In genomic region chr17:45428050-45428953, GRCh38 we compare ENCODE assay signal across 8 cellular contexts. TPM values are rescaled to one million over a fixed set of nuclear protein-coding genes. Genes with fewer than 3 reads are reported as not detected.
A peak's percentile ranks its signal among the peaks of the same experiment; 100 is the strongest.
DNase-seq lines count a peak whose midpoint lies in the region; ATAC-seq and TF ChIP-seq lines count a peak whose summit lies in the region.

No MANE protein-coding gene starts in this region.

- TF ChIP-seq POLR2A in ovary (IDR thresholded peaks at IDR 0.05) (no peak), thyroid gland (IDR thresholded peaks at IDR 0.05) (no peak)

- no peaks in the 10 kb centered on the region for H3K27me3 ChIP-seq in CD4-positive, CD25-positive, alpha-beta regulatory T cell (ENCODE audit: control insufficient read depth, insufficient read depth, low read length)
- H3K27me3 ChIP-seq in ovary (no peaks in the 10 kb centered on the region), thyroid gland (no peaks in the 10 kb centered on the region)

- peak; percentile 78 to 80 for ATAC-seq in CD4-positive, CD25-positive, alpha-beta regulatory T cell (ENCODE audit: low read depth in 2 of 2)
- peak; percentile 63 for ATAC-seq in GM19468 (IDR thresholded peaks at IDR 0.05; ENCODE audit: extremely low read depth, unreplicated experiment)

- TF ChIP-seq CTCF in foreskin fibroblast (IDR thresholded peaks at IDR 0.05; ENCODE audit: low read depth, low read length) (peak; percentile 93), ovary (IDR thresholded peaks at IDR 0.05) (peak; percentile 65 to 78 (median 73)), thyroid gland (IDR thresholded peaks at IDR 0.05) (peak; percentile 90 to 100 (median 98))

- DNase-seq in CD4-positive, CD25-positive, alpha-beta regulatory T cell = peak; percentile 66 to 80 (median 79)
- peak; percentile 68 for DNase-seq in LoVo (ENCODE audit: low spot score)
- peak; percentile 62 to 68 for DNase-seq in SHP77 (lab: John Stamatoyannopoulos, UW)
- peak; percentile 93 for DNase-seq in activated effector memory CD4-positive, alpha-beta T cell treated with anti-CD3 and anti-CD28 coated beads, Interleukin-2, amount 50 U/mL, for 16 hours
- DNase-seq in foreskin fibroblast = peak; percentile 43 to 80
- peak; percentile 44 to 78 (median 55) for DNase-seq in ovary
- peak; percentile 78 to 80 for DNase-seq in thyroid gland

- H3K36me3 Mint-ChIP-seq in CD4-positive, CD25-positive, alpha-beta regulatory T cell = no peaks in the 10 kb centered on the region

- no peak for TF ChIP-seq EP300 in ovary (IDR thresholded peaks at IDR 0.05)

- H3K27ac ChIP-seq in CD4-positive, CD25-positive, alpha-beta regulatory T cell (ENCODE audit: insufficient read depth, low read length, poor library complexity, severe bottlenecking) = no peak overlapping the region
- H3K27ac ChIP-seq in ovary = no peak overlapping the region
- peak overlapping the region in 1 of 3 donors; percentile 7 for H3K27ac ChIP-seq in thyroid gland

- intact Hi-C loops in ovary (cut with DNase I) = no loop called here
- intact Hi-C loops in thyroid gland (cut with DNase I) = no loop called here

- H3K36me3 ChIP-seq in CD4-positive, CD25-positive, alpha-beta regulatory T cell (ENCODE audit: control insufficient read depth, insufficient read depth, low read length) = no peaks in the 10 kb centered on the region
- H3K36me3 ChIP-seq in ovary (no peaks in the 10 kb centered on the region), thyroid gland (no peaks in the 10 kb centered on the region)

- no peaks in the 10 kb centered on the region for H3K9me3 ChIP-seq in CD4-positive, CD25-positive, alpha-beta regulatory T cell (ENCODE audit: control insufficient read depth in 2 of 2, low read length in 2 of 2)
- H3K9me3 ChIP-seq in ovary = no peaks in the 10 kb centered on the region
- no peaks in the 10 kb centered on the region for H3K9me3 ChIP-seq in thyroid gland

- H3K9me3 Mint-ChIP-seq in CD4-positive, CD25-positive, alpha-beta regulatory T cell = no peaks in the 10 kb centered on the region

- H3K27ac Mint-ChIP-seq in CD4-positive, CD25-positive, alpha-beta regulatory T cell = peak overlapping the region in 2 of 3 donors; percentile 44 to 69

- H3K4me1 ChIP-seq in CD4-positive, CD25-positive, alpha-beta regulatory T cell (ENCODE audit: control insufficient read depth, insufficient read depth, low read length, poor library complexity, severe bottlenecking) = peaks cover 33% of the 10 kb centered on the region
- H3K4me1 ChIP-seq in ovary (ENCODE audit: insufficient read depth) (peaks cover 4% of the 10 kb centered on the region), thyroid gland (peaks cover 36 to 71% of the 10 kb centered on the region in 2 donors)

- WGBS in ovary, 3 donors = 4 to 9% (median 5%) methylated on average over 36 of the region's 36 CpGs
- 23 to 32% methylated on average over 19 to 22 of the region's 36 CpGs for whole genome bisulfite sequencing in thyroid gland, 2 donors

- no peaks in the 10 kb centered on the region for H3K27me3 Mint-ChIP-seq in CD4-positive, CD25-positive, alpha-beta regulatory T cell

- peaks cover 0 to 28% (median 9%) of the 10 kb centered on the region in 4 donors for H3K4me1 Mint-ChIP-seq in CD4-positive, CD25-positive, alpha-beta regulatory T cell

- peak overlapping the region; percentile 76 to 89 (median 79) for H3K4me3 Mint-ChIP-seq in CD4-positive, CD25-positive, alpha-beta regulatory T cell

- peak overlapping the region; percentile 35 for H3K4me3 ChIP-seq in CD4-positive, CD25-positive, alpha-beta regulatory T cell (ENCODE audit: low read depth, low read length)
- H3K4me3 ChIP-seq in foreskin fibroblast (ENCODE audit: low read depth in 1 of 2, low read length in 2 of 2) = no peak overlapping the region
- no peak overlapping the region for H3K4me3 ChIP-seq in ovary
- no peak overlapping the region for H3K4me3 ChIP-seq in thyroid gland (replicated peaks in 1 of 3)

RNA-seq across cellular contexts. Expression of gene ARHGAP27, which starts 4.4 kb away (rescaled TPM):
- total RNA-seq in CD4-positive, CD25-positive, alpha-beta regulatory T cell = 78.5 TPM
- polyA plus RNA-seq in CD4-positive, CD25-positive, alpha-beta regulatory T cell = 10 to 100 TPM; 23.9 to 27.7 (median 25.6) TPM
- total RNA-seq in ovary (10 to 100 TPM in 3 of 7 donors, 1 to 10 TPM in 4; 3.7 to 41.7 (median 8.7) TPM), thyroid gland (10 to 100 TPM; 31.5 to 38.6 (median 33.1) TPM)
- polyA plus RNA-seq in ovary = 10 to 100 TPM in 1 of 2 donors, 1 to 10 TPM in 1; 3.8 to 10.1 TPM
